ENCODE assay signal across 13 cellular contexts in the genomic region with DNA sequence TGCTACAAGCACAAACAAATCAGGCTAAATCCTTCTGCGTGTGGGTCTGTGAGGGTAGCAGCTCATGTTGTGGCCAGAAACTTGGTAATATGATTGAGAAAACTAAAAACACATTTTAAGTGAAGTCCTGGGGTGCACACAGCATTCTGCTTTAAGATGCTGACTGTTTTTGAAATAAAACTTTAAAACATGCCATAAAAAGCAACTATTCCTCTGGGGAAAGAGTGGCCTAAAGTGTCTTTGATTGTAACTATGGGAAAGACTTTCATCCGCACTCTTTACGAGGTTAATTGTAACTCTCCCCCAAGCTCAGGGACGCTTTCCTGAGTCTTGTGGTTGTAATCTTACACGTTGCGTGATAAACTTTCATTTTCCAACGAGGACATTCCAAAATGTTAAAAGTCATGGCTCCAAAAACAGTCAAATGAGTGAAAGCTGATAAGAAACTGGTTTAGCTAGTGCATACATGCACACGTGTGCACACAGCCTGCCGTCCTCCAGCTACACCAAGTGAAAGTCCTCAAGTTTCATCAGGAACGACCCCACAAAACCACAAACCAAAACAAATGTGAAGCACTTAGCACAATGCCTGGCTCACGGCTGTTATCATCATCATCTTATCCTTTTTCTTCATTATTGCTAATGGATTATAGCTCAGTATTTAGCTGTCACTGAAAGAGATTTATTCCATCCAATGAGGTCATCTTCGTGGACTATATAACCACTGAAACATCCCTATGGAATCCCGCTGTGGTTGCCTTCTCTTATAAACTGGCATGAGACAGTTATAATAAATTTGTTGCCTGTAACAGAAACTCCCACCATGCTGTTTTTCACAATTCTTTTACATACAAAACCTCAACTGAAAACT. TPM values are rescaled to one million over a fixed set of nuclear protein-coding genes. Genes with fewer than 3 reads are reported as not detected.
DNase-seq lines count a peak whose midpoint lies in the region; ATAC-seq, FAIRE-seq and TF ChIP-seq lines count a peak whose summit lies in the region.
"Had no signal": no experiment of that assay in that cellular context is flagged by ENCODE, and none has a peak within 500 bp of the region (broad histone marks: within the 10 kb centered on the region; RNA-seq: fewer than 3 reads in every experiment).

No MANE protein-coding gene starts in this region.

- peak overlapping the region; percentile 30 for H2AFZ ChIP-seq in keratinocyte (ENCODE audit: control insufficient read depth, low read length)

- no peaks in the 10 kb centered on the region for H3K36me3 ChIP-seq in keratinocyte (ENCODE audit: control insufficient read depth in 2 of 2, extremely low read depth in 1 of 2, insufficient read depth in 2 of 2, low read length in 2 of 2)

- H4K20me1 ChIP-seq in keratinocyte (ENCODE audit: control insufficient read depth, extremely low read depth, insufficient read depth, low read length), result no peaks in the 10 kb centered on the region

- 27% methylated on average over 13 of the region's 13 CpGs for WGBS in A549 (ENCODE audit: missing lambda C conversion rate)

- FAIRE-seq in A549 (lab: Jason Lieb, UNC), result no peak
- peak; percentile 64 for FAIRE-seq in keratinocyte (lab: Jason Lieb, UNC)

- CTCF ChIA-PET in A549 (lab: Yijun Ruan, JAX) (interaction anchor here (0.9 to 1.0 kb wide), 2 partner anchors 53 to 721 kb away, joined by 3 to 4 read pairs; no protein-coding TSS in a partner anchor), GM10248 (lab: Yijun Ruan, JAX) (interaction anchor here (1.2 kb wide), 1 partner anchor 12 kb away, joined by 3 read pairs; no protein-coding TSS in a partner anchor)

- H3K4me2 ChIP-seq in A549 (peak overlapping the region; percentile 18; the same call in 1 of the 3 replicates), keratinocyte (ENCODE audit: control insufficient read depth, extremely low read depth, insufficient read depth, low read depth, low read length) (peak overlapping the region; percentile 67)

- H3K27ac ChIP-seq in A549 (no peak overlapping the region), keratinocyte (ENCODE audit: control insufficient read depth, insufficient read depth, low read length) (no peak overlapping the region)
- H3K27ac ChIP-seq: C4-2B had no signal

- TF ChIP-seq CTCF in A549 (IDR thresholded peaks at IDR 0.05), result no peak
- no peak for TF ChIP-seq CTCF in keratinocyte (optimal IDR thresholded peaks at IDR 0.05 in 1 of 3, IDR thresholded peaks at IDR 0.05 in 1 of 3, conservative IDR thresholded peaks at IDR 0.05 in 1 of 3; ENCODE audit: extremely low read depth in 1 of 3, insufficient read depth in 2 of 3, low read length in 3 of 3)
- no peak for TF ChIP-seq CTCF in GM10248 (IDR thresholded peaks at IDR 0.05; ENCODE audit: control extremely low read depth, extremely low read depth, low read depth, missing control alignments)

- dilution Hi-C loops in keratinocyte (cut with MboI; ENCODE audit: extremely low pct_ligation_motif_present, low sequenced_read_pairs), result no loop called here

- no peak overlapping the region for H3K9ac ChIP-seq in keratinocyte (ENCODE audit: control insufficient read depth, extremely low read depth, insufficient read depth, low read length)

- H3K27me3 ChIP-seq in keratinocyte (ENCODE audit: control insufficient read depth, extremely low read depth, insufficient read depth, low read length), result peaks cover 10% of the 10 kb centered on the region

- H3K4me3 ChIP-seq in A549, result no peak overlapping the region
- H3K4me3 ChIP-seq in keratinocyte (ENCODE audit: control insufficient read depth in 2 of 3, extremely low read depth in 1 of 3, insufficient read depth in 2 of 3, low read depth in 1 of 3, low read length in 3 of 3), result peak overlapping the region in 1 of 3 experiments; percentile 51

- H3K4me1 ChIP-seq in A549, result no peaks in the 10 kb centered on the region
- H3K4me1 ChIP-seq in keratinocyte (ENCODE audit: control insufficient read depth, extremely low read depth, insufficient read depth, low read length), result peaks cover 8% of the 10 kb centered on the region

- no peak for TF ChIP-seq EP300 in A549 (IDR thresholded peaks at IDR 0.05)

- no peaks in the 10 kb centered on the region for H3K9me1 ChIP-seq in keratinocyte (ENCODE audit: control insufficient read depth, extremely low read depth, insufficient read depth, low read length)

- no peak for DNase-seq in A549 (ENCODE audit: low read depth in 1 of 2, low spot score in 1 of 2)
- DNase-seq in HS-27A (ENCODE audit: low read depth), result peak; percentile 71
- peak; percentile 14 for DNase-seq in UCSD-AML1 (lab: John Stamatoyannopoulos, UW; ENCODE audit: unreplicated experiment)
- DNase-seq in keratinocyte (ENCODE audit: low read depth, low spot score), result no peak
- no peak for DNase-seq in activated CD4-positive, alpha-beta T cell treated with anti-CD3 and anti-CD28 coated beads, Interleukin-2, amount 50 U/mL, for 48 hours
- no peak for DNase-seq in NCI-H524 treated with DMSO at 0.1 percent for 48 hours (lab: John Stamatoyannopoulos, UW)
- DNase-seq in GM10248 (ENCODE audit: extremely low spot score), result no peak
- DNase-seq: head of caudate nucleus, NCI-H1105, SW 1271 had no signal

- POLR2A ChIA-PET in A549 (lab: Yijun Ruan, JAX) (no interaction called here), GM10248 (lab: Yijun Ruan, JAX) (no interaction called here)

- H3K79me2 ChIP-seq in keratinocyte (ENCODE audit: control insufficient read depth, insufficient read depth, low read length), result no peaks in the 10 kb centered on the region

- TF ChIP-seq POLR2A in A549 (IDR thresholded peaks at IDR 0.05; ENCODE audit: low read length), result no peak

- ATAC-seq in A549, result no peak
- ATAC-seq in GM18870 (IDR thresholded peaks at IDR 0.05; ENCODE audit: unreplicated experiment), result no peak
- ATAC-seq: stimulated activated effector memory CD8-positive, alpha-beta T cell treated with anti-CD3 and anti-CD28 coated beads, Interleukin-12 subunit alpha, Interleukin-12 subunit beta, amount 100 ng/mL, for 72 hours had no signal

- H3K9me3 ChIP-seq in A549 (no peaks in the 10 kb centered on the region), keratinocyte (ENCODE audit: control insufficient read depth, low read depth, low read length) (no peaks in the 10 kb centered on the region)

- TF ChIP-seq RAD21 in A549 (conservative IDR thresholded peaks at IDR 0.05 in 1 of 2, IDR thresholded peaks at IDR 0.05 in 1 of 2), result no peak

TF ChIP-seq in A549, 52 proteins besides CTCF, POLR2A, EP300 and RAD21:
- TF ChIP-seq ZFP36 (IDR thresholded peaks at IDR 0.05; ENCODE audit: borderline replicate concordance, partially characterized antibody) (no peak), CHD4 (IDR thresholded peaks at IDR 0.05; ENCODE audit: borderline replicate concordance) (no peak), CEBPB (IDR thresholded peaks at IDR 0.05) (no peak), MAZ (IDR thresholded peaks at IDR 0.05; ENCODE audit: borderline replicate concordance, low read depth, low read length) (no peak), KDM1A (IDR thresholded peaks at IDR 0.05; ENCODE audit: low read depth) (no peak), EHF (CRISPR knock-in tag; IDR thresholded peaks at IDR 0.05) (no peak), ESRRA (IDR thresholded peaks at IDR 0.05; ENCODE audit: borderline replicate concordance, low read length) (no peak), CBX8 (IDR thresholded peaks at IDR 0.05) (no peak), GATA3 (IDR thresholded peaks at IDR 0.05; ENCODE audit: borderline replicate concordance) (no peak), KDM5A (IDR thresholded peaks at IDR 0.05) (no peak), SMC3 (IDR thresholded peaks at IDR 0.05) (no peak)
- TF ChIP-seq, protein P1, sequence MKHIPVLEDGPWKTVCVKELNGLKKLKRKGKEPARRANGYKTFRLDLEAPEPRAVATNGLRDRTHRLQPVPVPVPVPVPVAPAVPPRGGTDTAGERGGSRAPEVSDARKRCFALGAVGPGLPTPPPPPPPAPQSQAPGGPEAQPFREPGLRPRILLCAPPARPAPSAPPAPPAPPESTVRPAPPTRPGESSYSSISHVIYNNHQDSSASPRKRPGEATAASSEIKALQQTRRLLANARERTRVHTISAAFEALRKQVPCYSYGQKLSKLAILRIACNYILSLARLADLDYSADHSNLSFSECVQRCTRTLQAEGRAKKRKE (CRISPR knock-in tag; IDR thresholded peaks at IDR 0.05; ENCODE audit: low read depth), result no peak

RNA-seq across cellular contexts. Expression of a gene that starts 56.4 kb away (rescaled TPM):
- polyA plus RNA-seq in A549 (2011; rRNA removed) (not detected in 2 replicates), A549 (2017; fragmentation: RNase III; extraction: RNeasy Plus Mini Kit Qiagen cat#74134 plus additional on column Dnase treatment) (not detected in 3 replicates), keratinocyte (not detected in 3 replicates)
- polyA plus RNA-seq in A549 (2012; cell fraction: cytosol; rRNA removed), result not detected in 2 replicates
- not detected in 2 replicates for polyA plus RNA-seq in A549 (2012; cell fraction: nucleus; rRNA removed)
- polyA minus RNA-seq in A549 (2011; rRNA and poly(A)+ RNA removed), result not detected in 2 replicates
- polyA plus RNA-seq in keratinocyte (2011; ENCODE audit: low read depth), result not detected
- polyA plus RNA-seq in keratinocyte (2011; cell fraction: cytosol; rRNA removed), result not detected in 2 replicates
- polyA plus RNA-seq in keratinocyte (2011; cell fraction: nucleus; rRNA removed), result 0.01 TPM in 2 replicates
- not detected in 2 replicates for polyA plus RNA-seq in keratinocyte (2012; ENCODE audit: low replicate concordance)
- polyA minus RNA-seq in keratinocyte, result not detected in 3 replicates
- not detected for polyA minus RNA-seq in keratinocyte (2011; cell fraction: cytosol; rRNA and poly(A)+ RNA removed)
- not detected in 2 replicates for polyA minus RNA-seq in keratinocyte (2011; cell fraction: nucleus; rRNA and poly(A)+ RNA removed)

Comparison
In these comparisons a context has a peak if more than half of its experiments do, and no peak if none do; other contexts are left out.
1. DNase-seq: peak in HS-27A (single experiment) and UCSD-AML1 (single experiment); none in A549 (0 of 2), keratinocyte (single experiment), activated CD4-positive, alpha-beta T cell treated with anti-CD3 and anti-CD28 coated beads, Interleukin-2, amount 50 U/mL, for 48 hours (0 of 2), NCI-H524 treated with DMSO at 0.1 percent for 48 hours (single experiment) and GM10248 (single experiment).